21 cellular contexts compared by ENCODE assay signal in the genomic region with DNA sequence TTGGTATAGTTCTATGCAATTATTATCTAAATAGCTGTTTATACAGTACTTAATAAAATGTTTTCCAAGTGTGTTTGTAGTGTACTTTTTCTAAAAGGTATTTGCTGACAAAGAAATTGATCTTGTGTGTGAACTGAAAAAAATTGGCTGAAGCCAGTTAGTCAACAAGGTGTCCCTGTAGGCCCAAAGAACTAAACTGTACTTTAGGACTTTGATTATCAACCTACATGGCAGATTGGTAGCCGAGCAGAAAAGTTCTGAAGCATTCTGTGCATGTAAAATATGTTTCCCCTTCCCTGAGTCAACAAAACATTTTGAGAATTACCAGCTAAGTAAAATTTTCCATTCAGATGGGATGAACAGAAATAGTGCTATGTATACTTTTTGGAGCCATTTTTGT.
"Had no signal": no experiment of that assay in that cellular context is flagged by ENCODE, and none has a peak within 500 bp of the region (broad histone marks: within the 10 kb centered on the region; RNA-seq: fewer than 3 reads in every experiment).

No MANE protein-coding gene starts in this region.

- ATAC-seq: activated T-cell treated with anti-CD3 and anti-CD28 coated beads, Interleukin-2, amount 50 U/mL, for 72 hours; gastrocnemius medialis; left ventricle myocardium superior; naive thymus-derived CD8-positive, alpha-beta T cell had no signal

- H3K4me1 ChIP-seq: right atrium auricular region, testis had no signal

- H3K4me3 ChIP-seq: gastrocnemius medialis, right atrium auricular region, testis had no signal

- H3K27ac Mint-ChIP-seq: activated CD4-positive, alpha-beta memory T cell treated with anti-CD3 and anti-CD28 coated beads for 36 hours; activated naive CD4-positive, alpha-beta T cell treated with anti-CD3 and anti-CD28 coated beads for 36 hours; activated naive CD8-positive, alpha-beta T cell treated with anti-CD3 and anti-CD28 coated beads, Interleukin-2, amount 10 ng/mL, durations not matched to agents 7 days and 5 days had no signal

- H3K4me1 Mint-ChIP-seq: activated naive CD8-positive, alpha-beta T cell treated with anti-CD3 and anti-CD28 coated beads, Interleukin-2, amount 10 ng/mL, durations not matched to agents 7 days and 5 days; naive thymus-derived CD8-positive, alpha-beta T cell had no signal

- H3K27ac ChIP-seq: gastrocnemius medialis, right atrium auricular region, testis, VCaP had no signal

- H3K27me3 Mint-ChIP-seq: activated CD4-positive, alpha-beta memory T cell treated with anti-CD3 and anti-CD28 coated beads for 36 hours; activated naive CD8-positive, alpha-beta T cell treated with anti-CD3 and anti-CD28 coated beads, Interleukin-2, amount 10 ng/mL, durations not matched to agents 7 days and 5 days; naive thymus-derived CD8-positive, alpha-beta T cell had no signal

- H3K27me3 ChIP-seq: gastrocnemius medialis, right atrium auricular region, testis had no signal

- H3K9me3 ChIP-seq: gastrocnemius medialis, right atrium auricular region, testis had no signal

- H3K4me3 Mint-ChIP-seq: activated CD4-positive, alpha-beta memory T cell treated with anti-CD3 and anti-CD28 coated beads for 36 hours; activated naive CD4-positive, alpha-beta T cell treated with anti-CD3 and anti-CD28 coated beads for 36 hours; activated naive CD8-positive, alpha-beta T cell treated with anti-CD3 and anti-CD28 coated beads, Interleukin-2, amount 10 ng/mL, durations not matched to agents 7 days and 5 days; activated T-cell treated with anti-CD3 and anti-CD28 coated beads, Interleukin-2, amount 50 U/mL, for 72 hours; naive thymus-derived CD8-positive, alpha-beta T cell had no signal

- DNase-seq: activated CD4-positive, alpha-beta memory T cell treated with anti-CD3 and anti-CD28 coated beads for 36 hours; activated CD4-positive, alpha-beta T cell treated with anti-CD3 and anti-CD28 coated beads for 4 hours; activated effector memory CD4-positive, alpha-beta T cell treated with anti-CD3 and anti-CD28 coated beads, Interleukin-2, amount 50 U/mL, for 16 hours; activated naive CD4-positive, alpha-beta T cell treated with anti-CD3 and anti-CD28 coated beads for 36 hours; activated naive CD8-positive, alpha-beta T cell treated with anti-CD3 and anti-CD28 coated beads, Interleukin-2, amount 10 ng/mL, durations not matched to agents 7 days and 5 days; activated T-cell treated with anti-CD3 and anti-CD28 coated beads, Interleukin-2, amount 50 U/mL, for 72 hours; amniotic stem cell; central memory CD4-positive, alpha-beta T cell; effector CD8-positive, alpha-beta T cell; gastrocnemius medialis; glutamatergic neuron; islet precursor cell; left ventricle myocardium superior; mammary epithelial cell; naive thymus-derived CD8-positive, alpha-beta T cell; stimulated activated CD4-positive, alpha-beta T cell treated with anti-CD3 and anti-CD28 coated beads, Interleukin-2, amount 100 ng/mL, for 48 hours; stimulated activated naive CD4-positive, alpha-beta T cell treated with Interleukin-2 at 50 U/mL for 16 hours; T-helper 9 cell; testis had no signal
